Comparison of ENCODE assay signal across 28 cellular contexts in the genomic region with DNA sequence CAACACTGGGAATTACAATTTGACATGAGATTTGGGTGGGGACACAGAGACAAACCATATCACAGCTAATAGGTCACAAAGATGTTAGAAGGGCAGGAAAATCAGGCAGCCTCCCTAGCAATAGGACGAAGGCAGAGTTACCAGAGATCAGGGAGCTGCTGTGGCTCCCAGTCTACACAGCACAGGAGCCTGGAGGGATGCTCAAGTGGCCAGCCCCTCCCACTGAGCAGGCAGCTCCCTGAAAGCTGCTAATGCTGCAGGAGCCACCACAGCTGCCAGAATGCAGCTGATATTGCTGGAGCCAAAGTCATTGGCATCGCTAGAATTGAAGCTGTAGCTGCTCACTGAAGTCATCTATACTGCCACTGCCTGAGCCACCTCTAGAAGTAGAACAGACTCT. TPM values are rescaled to one million over a fixed set of nuclear protein-coding genes. Genes with fewer than 3 reads are reported as not detected.
"Had no signal": no experiment of that assay in that cellular context is flagged by ENCODE, and none has a peak within 500 bp of the region (broad histone marks: within the 10 kb centered on the region; RNA-seq: fewer than 3 reads in every experiment).

No MANE protein-coding gene starts in this region.

- H3K9me3 Mint-ChIP-seq: activated CD4-positive, alpha-beta memory T cell treated with anti-CD3 and anti-CD28 coated beads, Interleukin-2, amount 10 ng/mL, durations not matched to agents 7 days and 5 days; activated naive CD4-positive, alpha-beta T cell treated with anti-CD3 and anti-CD28 coated beads for 36 hours; activated T-helper 17 cell treated with anti-CD3 and anti-CD28 coated beads, Interleukin-2, amount 50 U/mL, for 72 hours; brain; central memory CD8-positive, alpha-beta T cell; T-helper 1 cell treated with Interleukin-12 subunit alpha and Interleukin-12 subunit beta and Interleukin-4 antibody, amounts not matched to agents 30 μg/mL and 1 μg/mL, for 36 hours had no signal

- DNase-seq: activated CD4-positive, alpha-beta memory T cell treated with anti-CD3 and anti-CD28 coated beads, Interleukin-2, amount 10 ng/mL, durations not matched to agents 7 days and 5 days; activated CD4-positive, alpha-beta T cell treated with anti-CD3 and anti-CD28 coated beads for 1 hour; activated CD4-positive, alpha-beta T cell treated with anti-CD3 and anti-CD28 coated beads, Interleukin-2, amount 50 U/mL, for 1 hour; activated gamma-delta T cell; activated naive CD4-positive, alpha-beta T cell treated with anti-CD3 and anti-CD28 coated beads for 36 hours; activated T-cell treated with anti-CD3 and anti-CD28 coated beads for 4 hours; activated T-cell treated with anti-CD3 and anti-CD28 coated beads, Interleukin-2, amount 50 U/mL, for 48 hours; amygdala; KG1; NCI-H1048; NCI-H146; NCI-H187 treated with DMSO at 0.1 percent for 48 hours; NCI-H2081 treated with DMSO at 0.1 percent for 48 hours; NCI-H345; NCI-H510A; NCI-H526 treated with DMSO at 0.1 percent for 48 hours had no signal

- H3K4me1 Mint-ChIP-seq: activated CD4-positive, alpha-beta memory T cell treated with anti-CD3 and anti-CD28 coated beads, Interleukin-2, amount 10 ng/mL, durations not matched to agents 7 days and 5 days; activated T-helper 17 cell treated with anti-CD3 and anti-CD28 coated beads, Interleukin-2, amount 50 U/mL, for 72 hours; brain; central memory CD8-positive, alpha-beta T cell had no signal

- H3K4me3 Mint-ChIP-seq: activated CD4-positive, alpha-beta memory T cell treated with anti-CD3 and anti-CD28 coated beads, Interleukin-2, amount 10 ng/mL, durations not matched to agents 7 days and 5 days; activated naive CD4-positive, alpha-beta T cell treated with anti-CD3 and anti-CD28 coated beads for 36 hours; activated naive CD8-positive, alpha-beta T cell; activated T-helper 17 cell treated with anti-CD3 and anti-CD28 coated beads, Interleukin-2, amount 50 U/mL, for 72 hours; brain; central memory CD8-positive, alpha-beta T cell; T-helper 1 cell treated with Interleukin-12 subunit alpha and Interleukin-12 subunit beta and Interleukin-4 antibody, amounts not matched to agents 30 μg/mL and 1 μg/mL, for 36 hours had no signal

- H3K36me3 Mint-ChIP-seq: activated naive CD8-positive, alpha-beta T cell; brain had no signal

- H3K27ac Mint-ChIP-seq: activated CD4-positive, alpha-beta memory T cell treated with anti-CD3 and anti-CD28 coated beads, Interleukin-2, amount 10 ng/mL, durations not matched to agents 7 days and 5 days; activated naive CD4-positive, alpha-beta T cell treated with anti-CD3 and anti-CD28 coated beads for 36 hours; activated naive CD8-positive, alpha-beta T cell; activated T-helper 17 cell treated with anti-CD3 and anti-CD28 coated beads, Interleukin-2, amount 50 U/mL, for 72 hours; brain; T-helper 1 cell treated with Interleukin-12 subunit alpha and Interleukin-12 subunit beta and Interleukin-4 antibody, amounts not matched to agents 30 μg/mL and 1 μg/mL, for 36 hours had no signal

RNA-seq across cellular contexts. Expression of gene CR1L, which starts 51.0 kb away (rescaled TPM):
- total RNA-seq: activated CD4-positive, alpha-beta memory T cell treated with anti-CD3 and anti-CD28 coated beads, Interleukin-2, amount 10 ng/mL, durations not matched to agents 7 days and 5 days; activated CD8-positive, alpha-beta memory T cell treated with anti-CD3 and anti-CD28 coated beads for 36 hours; activated naive CD4-positive, alpha-beta T cell treated with anti-CD3 and anti-CD28 coated beads for 36 hours; astrocyte; LHCN-M2; M059J; OCI-LY7; Right ventricle myocardium inferior; SK-MEL-5 had no signal
